19 cellular contexts compared by ENCODE assay signal in the genomic region with DNA sequence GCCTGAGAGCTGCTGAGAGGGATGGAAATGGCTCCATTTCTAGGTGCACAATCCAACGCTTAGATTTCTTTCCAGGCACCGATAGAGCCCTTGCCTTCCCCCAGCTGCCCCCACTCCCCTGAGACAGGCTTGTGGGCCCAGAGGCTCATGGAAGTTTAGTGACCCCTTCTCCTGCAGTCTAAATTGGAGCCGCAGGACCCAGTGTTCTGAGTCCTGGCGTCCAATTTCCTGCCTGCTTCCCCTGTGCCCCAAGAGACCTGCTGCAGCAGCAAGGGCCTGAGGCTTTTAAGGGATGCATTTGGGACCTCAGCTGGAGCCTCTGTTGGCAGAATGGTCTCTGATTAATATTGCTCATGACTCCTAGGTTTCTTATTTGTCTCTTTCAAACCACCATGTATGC.
DNase-seq lines count a peak whose midpoint lies in the region; ATAC-seq and TF ChIP-seq lines count a peak whose summit lies in the region.
"Had no signal": no experiment of that assay in that cellular context is flagged by ENCODE, and none has a peak within 500 bp of the region (broad histone marks: within the 10 kb centered on the region; RNA-seq: fewer than 3 reads in every experiment).

No MANE protein-coding gene starts in this region.

- TF ChIP-seq EP300 in esophagus muscularis mucosa (IDR thresholded peaks at IDR 0.05) = no peak

- TF ChIP-seq POLR2A in esophagus muscularis mucosa (IDR thresholded peaks at IDR 0.05; ENCODE audit: low read depth) (no peak), lower leg skin (IDR thresholded peaks at IDR 0.05) (no peak)

- H3K36me3 Mint-ChIP-seq in CD8-positive, alpha-beta T cell = peaks cover 67% of the 10 kb centered on the region
- peaks cover 73% of the 10 kb centered on the region for H3K36me3 Mint-ChIP-seq in activated CD8-positive, alpha-beta T cell treated with anti-CD3 and anti-CD28 coated beads for 36 hours (ENCODE audit: low read depth)
- H3K36me3 Mint-ChIP-seq: mesothelial cell of epicardium had no signal

- peak overlapping the region; percentile 53 for H3K4me3 Mint-ChIP-seq in CD8-positive, alpha-beta T cell
- peak overlapping the region; percentile 15 for H3K4me3 Mint-ChIP-seq in activated CD8-positive, alpha-beta T cell treated with anti-CD3 and anti-CD28 coated beads for 36 hours
- H3K4me3 Mint-ChIP-seq: mesothelial cell of epicardium had no signal

- DNase-seq in CD8-positive, alpha-beta T cell = no peak
- no peak for DNase-seq in activated CD8-positive, alpha-beta T cell treated with anti-CD3 and anti-CD28 coated beads for 36 hours
- DNase-seq in esophagus muscularis mucosa (ENCODE audit: extremely low spot score) = no peak
- no peak for DNase-seq in epidermal melanocyte (ENCODE audit: insufficient read length, low spot score)
- DNase-seq in lower leg skin (ENCODE audit: low spot score in 2 of 2) = no peak
- no peak for DNase-seq in left colon
- DNase-seq in WERI-Rb-1 = no peak
- DNase-seq: activated CD8-positive, alpha-beta memory T cell treated with anti-CD3 and anti-CD28 coated beads, Interleukin-2, amount 50 U/mL, for 4 hours; head of caudate nucleus; MG63; NCI-H1694 treated with DMSO at 0.1 percent for 48 hours; nucleus accumbens; right lobe of liver; SHP77; T-helper 2 cell had no signal

- 78% methylated on average over 4 of the region's 4 CpGs for WGBS in esophagus muscularis mucosa
- 82 to 94% methylated on average over 4 of the region's 4 CpGs for WGBS in lower leg skin, 2 donors

- no peak for ATAC-seq in CD8-positive, alpha-beta T cell
- ATAC-seq in activated CD8-positive, alpha-beta T cell treated with anti-CD3 and anti-CD28 coated beads for 36 hours = no peak
- no peak for ATAC-seq in left colon

- peaks cover 86% of the 10 kb centered on the region for H3K4me1 Mint-ChIP-seq in CD8-positive, alpha-beta T cell (ENCODE audit: low read depth)
- peaks cover 73% of the 10 kb centered on the region for H3K4me1 Mint-ChIP-seq in activated CD8-positive, alpha-beta T cell treated with anti-CD3 and anti-CD28 coated beads for 36 hours (ENCODE audit: low read depth)

- H3K27me3 Mint-ChIP-seq in CD8-positive, alpha-beta T cell (ENCODE audit: low read depth) = no peaks in the 10 kb centered on the region
- H3K27me3 Mint-ChIP-seq in activated CD8-positive, alpha-beta T cell treated with anti-CD3 and anti-CD28 coated beads for 36 hours = no peaks in the 10 kb centered on the region

- no peaks in the 10 kb centered on the region for H3K27me3 ChIP-seq in CD8-positive, alpha-beta T cell (ENCODE audit: insufficient read depth, low read length)
- H3K27me3 ChIP-seq in esophagus muscularis mucosa = no peaks in the 10 kb centered on the region
- no peaks in the 10 kb centered on the region for H3K27me3 ChIP-seq in skeletal muscle tissue (ENCODE audit: control insufficient read depth in 3 of 3, insufficient read depth in 3 of 3, low read length in 3 of 3)
- H3K27me3 ChIP-seq in WERI-Rb-1 (ENCODE audit: insufficient read depth, low read depth, severe bottlenecking) = no peaks in the 10 kb centered on the region
- H3K27me3 ChIP-seq: dorsolateral prefrontal cortex, MG63, right lobe of liver, suprapubic skin had no signal

- H3K9ac ChIP-seq in skeletal muscle tissue (ENCODE audit: low read depth in 1 of 3, low read length in 3 of 3) = peak overlapping the region in 2 of 3 donors; percentile 35 to 95

- no peaks in the 10 kb centered on the region for H3K9me3 Mint-ChIP-seq in CD8-positive, alpha-beta T cell
- H3K9me3 Mint-ChIP-seq in activated CD8-positive, alpha-beta T cell treated with anti-CD3 and anti-CD28 coated beads for 36 hours = no peaks in the 10 kb centered on the region
- H3K9me3 Mint-ChIP-seq: mesothelial cell of epicardium had no signal

- no peak for TF ChIP-seq CTCF in CD8-positive, alpha-beta T cell (IDR thresholded peaks at IDR 0.05)
- TF ChIP-seq CTCF in activated CD8-positive, alpha-beta T cell treated with anti-CD3 and anti-CD28 coated beads for 36 hours (IDR thresholded peaks at IDR 0.05) = no peak
- no peak for TF ChIP-seq CTCF in esophagus muscularis mucosa (IDR thresholded peaks at IDR 0.05)
- no peak for TF ChIP-seq CTCF in lower leg skin (IDR thresholded peaks at IDR 0.05)
- TF ChIP-seq CTCF in WERI-Rb-1 (IDR thresholded peaks at IDR 0.05; ENCODE audit: low read depth, low read length) = no peak

- POLR2A ChIA-PET in CD8-positive, alpha-beta T cell (lab: Charles Lee) = interaction anchor here (2.3 to 6.9 kb wide), 5 partner anchors 8 to 115 kb away, joined by 7 to 59 read pairs (median 11); a partner anchor contains a TSS
- POLR2A ChIA-PET in activated CD8-positive, alpha-beta T cell treated with anti-CD3 and anti-CD28 coated beads for 36 hours (lab: Charles Lee) = interaction anchor here (0.9 to 6.1 kb wide), 5 partner anchors 8 to 250 kb away, joined by 3 to 50 read pairs (median 6); a partner anchor contains a TSS

- no peaks in the 10 kb centered on the region for H3K9me3 ChIP-seq in CD8-positive, alpha-beta T cell (ENCODE audit: low read length)
- H3K9me3 ChIP-seq in esophagus muscularis mucosa = no peaks in the 10 kb centered on the region
- H3K9me3 ChIP-seq in skeletal muscle tissue (ENCODE audit: control insufficient read depth in 3 of 3, low read length in 3 of 3) = no peaks in the 10 kb centered on the region
- H3K9me3 ChIP-seq in WERI-Rb-1 (ENCODE audit: severe bottlenecking) = no peaks in the 10 kb centered on the region
- H3K9me3 ChIP-seq: MG63, right lobe of liver, suprapubic skin had no signal

- H3K4me1 ChIP-seq in CD8-positive, alpha-beta T cell (ENCODE audit: insufficient read depth, low read length) = peaks cover 82% of the 10 kb centered on the region
- H3K4me1 ChIP-seq in esophagus muscularis mucosa (peaks cover 77 to 91% (median 83%) of the 10 kb centered on the region in 4 donors), skeletal muscle tissue (ENCODE audit: control insufficient read depth in 3 of 3, insufficient read depth in 3 of 3, low read length in 3 of 3) (peaks cover 52 to 89% (median 75%) of the 10 kb centered on the region in 3 donors)

- H3K27ac Mint-ChIP-seq in CD8-positive, alpha-beta T cell = peak overlapping the region; percentile 94
- H3K27ac Mint-ChIP-seq in activated CD8-positive, alpha-beta T cell treated with anti-CD3 and anti-CD28 coated beads for 36 hours = peak overlapping the region; percentile 58
- H3K27ac Mint-ChIP-seq: mesothelial cell of epicardium had no signal

- CTCF ChIA-PET in CD8-positive, alpha-beta T cell (lab: Charles Lee) = interaction anchor here (0.8 to 2.2 kb wide), 5 partner anchors 50 to 79 kb away, joined by 3 to 10 read pairs (median 4); no protein-coding TSS in a partner anchor
- CTCF ChIA-PET in activated CD8-positive, alpha-beta T cell treated with anti-CD3 and anti-CD28 coated beads for 36 hours (lab: Charles Lee) = interaction anchor here (1.3 to 2.6 kb wide), 4 partner anchors 16 to 79 kb away, joined by 4 to 17 read pairs (median 11); no protein-coding TSS in a partner anchor

- H3K36me3 ChIP-seq in CD8-positive, alpha-beta T cell (ENCODE audit: insufficient read depth, low read length) = peaks cover 24% of the 10 kb centered on the region
- peaks cover 15 to 50% (median 25%) of the 10 kb centered on the region in 4 donors for H3K36me3 ChIP-seq in esophagus muscularis mucosa
- H3K36me3 ChIP-seq in skeletal muscle tissue (ENCODE audit: control insufficient read depth in 3 of 3, insufficient read depth in 3 of 3, low read length in 3 of 3) = peaks cover 0 to 35% (median 4%) of the 10 kb centered on the region in 3 donors
- peaks cover 2% of the 10 kb centered on the region; the same call in 1 of the 2 replicates for H3K36me3 ChIP-seq in WERI-Rb-1
- H3K36me3 ChIP-seq: MG63, suprapubic skin had no signal

- intact Hi-C loops in CD8-positive, alpha-beta T cell (cut with DNase I, micrococcal nuclease) = loop anchor here in 1 of 2 experiments (1.0 kb wide), 1 partner anchor 8 kb away; no protein-coding TSS in a partner anchor
- intact Hi-C loops in activated CD8-positive, alpha-beta T cell treated with anti-CD3 and anti-CD28 coated beads for 36 hours (cut with micrococcal nuclease) = no loop called here
- intact Hi-C loops in esophagus muscularis mucosa (cut with DNase I) = loop anchor here (5.0 kb wide), 1 partner anchor 37 kb away; no protein-coding TSS in a partner anchor
- intact Hi-C loops in lower leg skin (cut with DNase I; ENCODE audit: low total_unique reads) = no loop called here
- intact Hi-C loops in left colon (cut with DNase I, micrococcal nuclease) = no loop called here

- no peak overlapping the region for H3K4me3 ChIP-seq in CD8-positive, alpha-beta T cell (ENCODE audit: low read depth, low read length)
- no peak overlapping the region for H3K4me3 ChIP-seq in esophagus muscularis mucosa
- H3K4me3 ChIP-seq in skeletal muscle tissue (ENCODE audit: low read length in 3 of 3) = peak overlapping the region in 1 of 3 donors; percentile 80
- H3K4me3 ChIP-seq in lower leg skin (ENCODE audit: low read depth, poor library complexity, severe bottlenecking) = no peak overlapping the region
- no peak overlapping the region for H3K4me3 ChIP-seq in WERI-Rb-1 (ENCODE audit: low read depth, low read length)
- H3K4me3 ChIP-seq: dorsolateral prefrontal cortex, MG63, right lobe of liver, suprapubic skin had no signal

- H3K27ac ChIP-seq in CD8-positive, alpha-beta T cell (ENCODE audit: low read depth, low read length) = no peak overlapping the region
- peak overlapping the region; percentile 67 to 83 (median 70) for H3K27ac ChIP-seq in esophagus muscularis mucosa (replicated peaks in 1 of 4)
- H3K27ac ChIP-seq in skeletal muscle tissue (ENCODE audit: low read depth, low read length) = peak overlapping the region; percentile 77
- no peak overlapping the region for H3K27ac ChIP-seq in WERI-Rb-1
- H3K27ac ChIP-seq: right lobe of liver, suprapubic skin had no signal

Comparison
In these comparisons a context has a peak if more than half of its experiments do, and no peak if none do; other contexts are left out.
1. H3K27ac ChIP-seq: peak in esophagus muscularis mucosa (4 of 4) and skeletal muscle tissue (single experiment); none in CD8-positive, alpha-beta T cell (single experiment) and WERI-Rb-1 (single experiment).